In the genomic region with DNA sequence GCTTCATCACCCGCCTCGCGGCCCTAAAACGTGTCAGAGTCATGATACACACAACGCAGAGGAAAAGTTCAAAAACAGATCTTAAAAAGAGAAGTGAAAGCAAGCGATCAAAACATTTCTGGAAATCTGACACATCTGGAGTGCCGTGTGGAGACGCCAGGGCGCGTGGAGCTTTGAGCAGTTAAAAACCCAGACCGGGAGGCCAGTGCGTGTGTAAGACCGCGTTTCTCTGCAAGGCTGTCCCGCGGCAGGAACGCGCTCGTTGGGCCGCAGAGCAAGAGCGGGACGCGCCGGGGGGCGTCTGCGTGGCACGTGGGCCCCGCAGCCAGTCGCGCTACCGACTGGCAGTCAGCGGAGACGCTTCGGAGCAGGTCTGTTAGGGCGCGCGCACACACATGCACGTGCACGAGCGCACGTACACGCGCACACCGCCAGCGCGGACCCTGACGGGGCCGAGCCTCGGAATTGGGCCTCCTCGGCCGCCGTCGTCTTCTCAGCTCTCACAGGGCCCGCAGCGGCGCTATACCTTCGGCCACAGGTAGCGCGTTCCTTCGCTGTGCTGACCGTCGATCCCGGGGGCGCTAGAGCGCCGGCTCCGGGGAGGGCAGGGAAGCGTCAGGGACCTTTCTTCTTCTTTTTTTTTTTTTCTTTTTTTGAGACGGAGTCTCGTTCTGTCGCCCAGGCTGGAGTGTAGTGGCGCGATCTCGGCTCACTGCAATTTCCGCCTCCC, we compare ENCODE assay signal across 8 cellular contexts. TPM values are rescaled to one million over a fixed set of nuclear protein-coding genes. Genes with fewer than 3 reads are reported as not detected.
DNase-seq lines count a peak whose midpoint lies in the region; ATAC-seq, FAIRE-seq and TF ChIP-seq lines count a peak whose summit lies in the region.

No MANE protein-coding gene starts in this region.

- no peaks in the 10 kb centered on the region for H3K4me1 ChIP-seq in HUES6 (ENCODE audit: control insufficient read depth, insufficient read depth, low read length)
- no peaks in the 10 kb centered on the region for H3K4me1 ChIP-seq in Panc1 (ENCODE audit: control insufficient read depth, insufficient read depth, low read length)
- H3K4me1 ChIP-seq in esophagus squamous epithelium: peaks cover 6 to 15% (median 6%) of the 10 kb centered on the region in 3 donors

- peak; percentile 84 for ATAC-seq in GM21390 (IDR thresholded peaks at IDR 0.05; ENCODE audit: unreplicated experiment)
- peak; percentile 96 for ATAC-seq in Panc1

- TF ChIP-seq CTCF in D721Med (IDR thresholded peaks at IDR 0.05; ENCODE audit: insufficient read depth, missing control alignments) (peak; percentile 20), Panc1 (IDR thresholded peaks at IDR 0.05) (peak; percentile 78), esophagus squamous epithelium (IDR thresholded peaks at IDR 0.05) (peak in 5 of 6 experiments; percentile 19 to 70 (median 41))

- H3K9ac ChIP-seq in HUES6 (ENCODE audit: low read length): peak overlapping the region; percentile 78

- H3K27ac ChIP-seq in HUES6 (ENCODE audit: low read depth, low read length) (no peak overlapping the region), Panc1 (ENCODE audit: low read length) (peak overlapping the region; percentile 63), esophagus squamous epithelium (peak overlapping the region; percentile 54 to 82 (median 80))

- CTCF ChIA-PET in Panc1 (lab: Charles Lee): interaction anchor here (0.7 to 2.7 kb wide), 4 partner anchors 74 to 513 kb away, joined by 3 to 23 read pairs (median 3); no protein-coding TSS in a partner anchor

- 0% methylated on average over 20 to 50 of the region's 75 CpGs for WGBS in esophagus squamous epithelium, 2 donors

- H3K9me3 ChIP-seq in HUES6 (ENCODE audit: control insufficient read depth, insufficient read depth, low read depth, low read length) (no peaks in the 10 kb centered on the region), Panc1 (ENCODE audit: control insufficient read depth, insufficient read depth, low read depth, low read length) (no peaks in the 10 kb centered on the region), esophagus squamous epithelium (no peaks in the 10 kb centered on the region)

- intact Hi-C loops in Panc1 (cut with micrococcal nuclease; ENCODE audit: unreplicated experiment): loop anchor here (2.0 kb wide), 1 partner anchor 310 kb away; no protein-coding TSS in a partner anchor
- intact Hi-C loops in esophagus squamous epithelium (cut with DNase I): loop anchor here (5.0 kb wide), 1 partner anchor 371 kb away; the partner anchor contains the start of gene WASF3

- H3K27me3 ChIP-seq in HUES6 (ENCODE audit: control insufficient read depth, insufficient read depth, low read length): peaks cover 5% of the 10 kb centered on the region; the same call in 1 of the 2 replicates
- H3K27me3 ChIP-seq in Panc1 (ENCODE audit: control insufficient read depth, insufficient read depth, low read length): no peaks in the 10 kb centered on the region
- H3K27me3 ChIP-seq in esophagus squamous epithelium: no peaks in the 10 kb centered on the region

- no peaks in the 10 kb centered on the region for H3K36me3 ChIP-seq in HUES6 (ENCODE audit: control insufficient read depth, insufficient read depth, low read length)
- no peaks in the 10 kb centered on the region for H3K36me3 ChIP-seq in Panc1 (ENCODE audit: control insufficient read depth, insufficient read depth, low read length)
- peaks cover 0 to 5% (median 0%) of the 10 kb centered on the region in 3 donors for H3K36me3 ChIP-seq in esophagus squamous epithelium

- peak in 2 of 4 donors; percentile 17 to 44 for TF ChIP-seq POLR2A in esophagus squamous epithelium (IDR thresholded peaks at IDR 0.05)

- DNase-seq in D721Med (ENCODE audit: insufficient read length, low spot score) (peak; percentile 34), Panc1 (ENCODE audit: low read depth, low spot score) (peak; percentile 43), activated T-helper 1 cell treated with Interleukin-2 at 50 U/mL for 16 hours (ENCODE audit: low read depth) (peak; percentile 84), esophagus squamous epithelium (lab: John Stamatoyannopoulos, UW) (peak; percentile 59), myocyte (ENCODE audit: low read depth) (peak; percentile 65)
- peak; percentile 75 to 88 for DNase-seq in stimulated activated CD8-positive, alpha-beta memory T cell treated with anti-CD3 and anti-CD28 coated beads, Interleukin-7, amount 100 ng/mL, for 4 hours (ENCODE audit: low read depth in 2 of 2)

- H3K4me3 ChIP-seq in HUES6 (ENCODE audit: low read depth, low read length): peak overlapping the region; percentile 70
- H3K4me3 ChIP-seq in Panc1 (ENCODE audit: low read depth in 2 of 2, low read length in 2 of 2): peak overlapping the region; percentile 62 to 70
- H3K4me3 ChIP-seq in esophagus squamous epithelium: peak overlapping the region; percentile 44 to 75 (median 63)

- no peak for FAIRE-seq in D721Med (lab: Jason Lieb, UNC)

- POLR2A ChIA-PET in Panc1 (lab: Charles Lee): interaction anchor here (0.7 kb wide), 2 partner anchors 43 to 434 kb away, joined by 4 to 5 read pairs; no protein-coding TSS in a partner anchor

- no TSS peak for BruUV-seq in Panc1 (replicated peaks; lab: Mats Ljungman, UMichigan)

- in situ Hi-C loops in Panc1 (cut with HindIII; ENCODE audit: low pct_unique_long_range_greater_than_20kb, low sequenced_read_pairs): no loop called here

RNA-seq across cellular contexts. Expression of gene RNF6, which starts 35.8 kb away (rescaled TPM):
- 38.0 TPM for total RNA-seq in Panc1 (2021; ENCODE audit: unreplicated experiment)
- polyA plus RNA-seq in Panc1 (2012; ENCODE audit: insufficient read length): 21.9 TPM
- total RNA-seq in esophagus squamous epithelium: 10 to 100 TPM; 23.4 to 41.4 (median 29.6) TPM
- total RNA-seq in myocyte: 71.4 and 72.7 TPM in 2 replicates
- polyA plus RNA-seq in myocyte (2012): 32.1 TPM

Comparison
In these comparisons a context has a peak if more than half of its experiments do, and no peak if none do; other contexts are left out.
1. DNase-seq: peak in every context shown above with its lines; median percentile 84 in activated T-helper 1 cell treated with Interleukin-2 at 50 U/mL for 16 hours; 82 in stimulated activated CD8-positive, alpha-beta memory T cell treated with anti-CD3 and anti-CD28 coated beads, Interleukin-7, amount 100 ng/mL, for 4 hours; 65 in myocyte; 59 in esophagus squamous epithelium; 43 in Panc1; 34 in D721Med.
2. CTCF ChIP-seq: peak in every context shown above with its lines; median percentile 78 in Panc1; 41 in esophagus squamous epithelium; 20 in D721Med.